In genomic region chr2:134369220-134369902, GRCh38 we compare ENCODE assay signal across 18 cellular contexts.
"Had no signal": no experiment of that assay in that cellular context is flagged by ENCODE, and none has a peak within 500 bp of the region (broad histone marks: within the 10 kb centered on the region; RNA-seq: fewer than 3 reads in every experiment).

No MANE protein-coding gene starts in this region.

- H3K27me3 Mint-ChIP-seq: activated CD4-positive, alpha-beta T cell treated with anti-CD3 and anti-CD28 coated beads, Interleukin-2, amount 10 ng/mL, durations not matched to agents 24 days and 14 days; activated T-cell treated with anti-CD3 and anti-CD28 coated beads, Interleukin-2, amount 50 U/mL, for 24 hours; naive thymus-derived CD4-positive, alpha-beta T cell had no signal

- H2AFZ ChIP-seq: parathyroid adenoma had no signal

- H3K9ac ChIP-seq: parathyroid adenoma had no signal

- H3K27ac Mint-ChIP-seq: activated CD4-positive, alpha-beta T cell treated with anti-CD3 and anti-CD28 coated beads, Interleukin-2, amount 10 ng/mL, durations not matched to agents 24 days and 14 days; activated naive CD4-positive, alpha-beta T cell treated with anti-CD3 and anti-CD28 coated beads for 36 hours had no signal

- DNase-seq: activated CD4-positive, alpha-beta T cell treated with anti-CD3 and anti-CD28 coated beads, Interleukin-2, amount 10 ng/mL, durations not matched to agents 24 days and 14 days; activated CD8-positive, alpha-beta T cell treated with anti-CD3 and anti-CD28 coated beads, Interleukin-2, amount 10 ng/mL, durations not matched to agents 7 days and 5 days; activated naive CD4-positive, alpha-beta T cell treated with anti-CD3 and anti-CD28 coated beads for 36 hours; activated T-cell treated with anti-CD3 and anti-CD28 coated beads, Interleukin-2, amount 50 U/mL, for 24 hours; effector CD4-positive, alpha-beta T cell; gastrocnemius medialis; naive thymus-derived CD4-positive, alpha-beta T cell; sigmoid colon; spleen; stimulated activated CD4-positive, alpha-beta T cell treated with anti-CD3 and anti-CD28 coated beads, Interleukin-4, amount 100 ng/mL, for 4 hours; stimulated activated naive CD4-positive, alpha-beta T cell had no signal

- H3K4me3 Mint-ChIP-seq: activated CD4-positive, alpha-beta T cell treated with anti-CD3 and anti-CD28 coated beads, Interleukin-2, amount 10 ng/mL, durations not matched to agents 24 days and 14 days; activated CD8-positive, alpha-beta T cell treated with anti-CD3 and anti-CD28 coated beads, Interleukin-2, amount 10 ng/mL, durations not matched to agents 7 days and 5 days; activated naive CD4-positive, alpha-beta T cell treated with anti-CD3 and anti-CD28 coated beads for 36 hours; activated T-cell treated with anti-CD3 and anti-CD28 coated beads, Interleukin-2, amount 50 U/mL, for 24 hours had no signal

- H3K79me2 ChIP-seq: parathyroid adenoma had no signal

- H3K9me3 Mint-ChIP-seq: activated CD4-positive, alpha-beta T cell treated with anti-CD3 and anti-CD28 coated beads, Interleukin-2, amount 10 ng/mL, durations not matched to agents 24 days and 14 days; activated naive CD4-positive, alpha-beta T cell treated with anti-CD3 and anti-CD28 coated beads for 36 hours; activated T-cell treated with anti-CD3 and anti-CD28 coated beads, Interleukin-2, amount 50 U/mL, for 24 hours; naive thymus-derived CD4-positive, alpha-beta T cell had no signal

- H3K27me3 ChIP-seq: gastrocnemius medialis, neutrophil, sigmoid colon, spleen had no signal

- ATAC-seq: esophagus mucosa; gastrocnemius medialis; left lobe of liver; naive thymus-derived CD4-positive, alpha-beta T cell had no signal

- FAIRE-seq: astrocyte, bronchial epithelial cell, keratinocyte had no signal

- H3K27ac ChIP-seq: gastrocnemius medialis, neutrophil, parathyroid adenoma, sigmoid colon, spleen had no signal

- H3K9me3 ChIP-seq: gastrocnemius medialis, neutrophil, sigmoid colon, spleen had no signal

- H3K36me3 ChIP-seq: gastrocnemius medialis had no signal

- H3K4me3 ChIP-seq: gastrocnemius medialis, sigmoid colon, spleen had no signal
